Comparison of ENCODE assay signal across 8 cellular contexts in genomic region chr11:73236879-73237278, GRCh38. TPM values are rescaled to one million over a fixed set of nuclear protein-coding genes. Genes with fewer than 3 reads are reported as not detected.
A peak's percentile ranks its signal among the peaks of the same experiment; 100 is the strongest.
DNase-seq lines count a peak whose midpoint lies in the region; ATAC-seq, FAIRE-seq and TF ChIP-seq lines count a peak whose summit lies in the region.

No MANE protein-coding gene starts in this region.

- H3K36me3 Mint-ChIP-seq in naive thymus-derived CD4-positive, alpha-beta T cell, result no peaks in the 10 kb centered on the region

- H3K27ac Mint-ChIP-seq in naive thymus-derived CD4-positive, alpha-beta T cell, result no peak overlapping the region

- H3K79me2 ChIP-seq in endothelial cell of umbilical vein (ENCODE audit: control insufficient read depth, insufficient read depth, low read length), result no peaks in the 10 kb centered on the region

- TF ChIP-seq POLR2A in GM12891 (IDR thresholded peaks at IDR 0.05; ENCODE audit: low read depth, low read length) (no peak), endothelial cell of umbilical vein (IDR thresholded peaks at IDR 0.05; ENCODE audit: low read depth, low read length) (no peak)

- peak; percentile 30; the same call in 1 of the 3 replicates for ATAC-seq in RWPE2 (ENCODE audit: low read depth)
- ATAC-seq in naive thymus-derived CD4-positive, alpha-beta T cell, result peak; percentile 80
- ATAC-seq in GM19023 (IDR thresholded peaks at IDR 0.05; ENCODE audit: unreplicated experiment), result no peak

- TF ChIP-seq CTCF in AG09319 (IDR thresholded peaks at IDR 0.05; ENCODE audit: low read depth, low read length) (peak; percentile 54), RWPE2 (IDR thresholded peaks at IDR 0.05; ENCODE audit: poor library complexity, severe bottlenecking) (peak; percentile 49), endothelial cell of umbilical vein (IDR thresholded peaks at IDR 0.05; ENCODE audit: extremely low read depth in 1 of 2, insufficient read depth in 1 of 2, low read depth in 1 of 2, low read length in 2 of 2) (peak; percentile 65 to 81)

- H3K4me1 ChIP-seq in RWPE2 (ENCODE audit: insufficient read depth, poor library complexity, severe bottlenecking) (peaks cover 17% of the 10 kb centered on the region), endothelial cell of umbilical vein (ENCODE audit: control insufficient read depth, extremely low read depth, insufficient read depth, low read length) (peaks cover 7% of the 10 kb centered on the region)
- no peaks in the 10 kb centered on the region for H3K4me1 ChIP-seq in naive thymus-derived CD4-positive, alpha-beta T cell (ENCODE audit: control insufficient read depth in 2 of 2, insufficient read depth in 2 of 2, low read length in 2 of 2)

- H3K9me1 ChIP-seq in endothelial cell of umbilical vein (replicated peaks; ENCODE audit: control insufficient read depth, extremely low read depth, insufficient read depth, low read length), result no peaks in the 10 kb centered on the region

- no peak overlapping the region for H2AFZ ChIP-seq in endothelial cell of umbilical vein (ENCODE audit: low read depth, low read length)

- H3K27ac ChIP-seq in RWPE2 (ENCODE audit: poor library complexity, severe bottlenecking) (peak overlapping the region; percentile 8), endothelial cell of umbilical vein (ENCODE audit: insufficient read depth, low read depth, low read length) (no peak overlapping the region)
- no peak overlapping the region for H3K27ac ChIP-seq in naive thymus-derived CD4-positive, alpha-beta T cell (ENCODE audit: low read depth, low read length)

- POLR2A ChIA-PET in endothelial cell of umbilical vein (lab: Charles Lee), result no interaction called here
- POLR2A ChIA-PET in naive thymus-derived CD4-positive, alpha-beta T cell (lab: Charles Lee), result interaction anchor here (0.7 kb wide), 1 partner anchor 297 kb away, joined by 3 read pairs; no protein-coding TSS in a partner anchor

- peaks cover 0 to 4% (median 0%) of the 10 kb centered on the region in 7 donors for H3K4me1 Mint-ChIP-seq in naive thymus-derived CD4-positive, alpha-beta T cell

- H4K20me1 ChIP-seq in endothelial cell of umbilical vein (replicated peaks; ENCODE audit: control insufficient read depth, extremely low read depth, insufficient read depth, low read length), result no peaks in the 10 kb centered on the region

- H3K9ac ChIP-seq in endothelial cell of umbilical vein (replicated peaks; ENCODE audit: extremely low read depth, insufficient read depth, low read length), result no peak overlapping the region

- H3K9me3 ChIP-seq in RWPE2 (ENCODE audit: severe bottlenecking) (no peaks in the 10 kb centered on the region), endothelial cell of umbilical vein (replicated peaks; ENCODE audit: control insufficient read depth, insufficient read depth, low read length) (no peaks in the 10 kb centered on the region)
- H3K9me3 ChIP-seq in naive thymus-derived CD4-positive, alpha-beta T cell (ENCODE audit: control insufficient read depth in 2 of 3, low read length in 3 of 3), result no peaks in the 10 kb centered on the region

- FAIRE-seq in GM12891 (lab: Jason Lieb, UNC), result peak; percentile 79
- peak; percentile 81 for FAIRE-seq in endothelial cell of umbilical vein (lab: Jason Lieb, UNC)

- H3K4me3 ChIP-seq in RWPE2 (ENCODE audit: severe bottlenecking), result no peak overlapping the region
- H3K4me3 ChIP-seq in endothelial cell of umbilical vein (replicated peaks in 1 of 3; ENCODE audit: insufficient read depth in 1 of 3, low read depth in 1 of 3, low read length in 3 of 3), result no peak overlapping the region
- no peak overlapping the region for H3K4me3 ChIP-seq in naive thymus-derived CD4-positive, alpha-beta T cell (ENCODE audit: low read length)

- peaks cover 0 to 7% (median 0%) of the 10 kb centered on the region in 5 donors for H3K27me3 Mint-ChIP-seq in naive thymus-derived CD4-positive, alpha-beta T cell

- no peaks in the 10 kb centered on the region for H3K9me3 Mint-ChIP-seq in naive thymus-derived CD4-positive, alpha-beta T cell

- no peak for DNase-seq in AG09319 (ENCODE audit: extremely low read depth, low read depth)
- peak; percentile 72 for DNase-seq in GM12891 (ENCODE audit: insufficient read length, low spot score)
- peak; percentile 15 for DNase-seq in RWPE2 (ENCODE audit: low spot score)
- DNase-seq in endothelial cell of umbilical vein (ENCODE audit: low read depth, low spot score), result peak; percentile 61
- no peak for DNase-seq in naive thymus-derived CD4-positive, alpha-beta T cell
- DNase-seq in NCI-H1048 (lab: John Stamatoyannopoulos, UW), result no peak
- DNase-seq in COLO668 (lab: John Stamatoyannopoulos, UW; ENCODE audit: unreplicated experiment), result no peak

- intact Hi-C loops in endothelial cell of umbilical vein (cut with micrococcal nuclease), result loop anchor here (1.0 kb wide), 2 partner anchors 52 to 406 kb away; no protein-coding TSS in a partner anchor
- intact Hi-C loops in naive thymus-derived CD4-positive, alpha-beta T cell (cut with micrococcal nuclease), result no loop called here

- dilution Hi-C loops in endothelial cell of umbilical vein (cut with MboI; ENCODE audit: extremely low pct_ligation_motif_present, low sequenced_read_pairs), result no loop called here

- no peak overlapping the region for H3K4me3 Mint-ChIP-seq in naive thymus-derived CD4-positive, alpha-beta T cell

- CTCF ChIA-PET in endothelial cell of umbilical vein (lab: Charles Lee), result interaction anchor here (0.5 to 3.0 kb wide), 37 partner anchors 9 to 650 kb away, joined by 3 to 107 read pairs (median 5); partner anchors contain the start of gene FCHSD2
- CTCF ChIA-PET in naive thymus-derived CD4-positive, alpha-beta T cell (lab: Charles Lee), result no interaction called here

- no TSS peak for BruUV-seq in endothelial cell of umbilical vein (replicated peaks; lab: Mats Ljungman, UMichigan)

- no peak overlapping the region for H3K4me2 ChIP-seq in endothelial cell of umbilical vein (ENCODE audit: insufficient read depth, low read length)

- H3K36me3 ChIP-seq in RWPE2 (ENCODE audit: low read depth), result no peaks in the 10 kb centered on the region
- no peaks in the 10 kb centered on the region for H3K36me3 ChIP-seq in endothelial cell of umbilical vein (ENCODE audit: control insufficient read depth in 2 of 2, extremely low read depth in 1 of 2, insufficient read depth in 2 of 2, low read length in 2 of 2)
- no peaks in the 10 kb centered on the region for H3K36me3 ChIP-seq in naive thymus-derived CD4-positive, alpha-beta T cell (ENCODE audit: control insufficient read depth in 2 of 3, insufficient read depth in 3 of 3, low read length in 3 of 3)

- H3K27me3 ChIP-seq in RWPE2 (ENCODE audit: insufficient read depth, poor library complexity, severe bottlenecking), result no peaks in the 10 kb centered on the region
- no peaks in the 10 kb centered on the region for H3K27me3 ChIP-seq in endothelial cell of umbilical vein (ENCODE audit: control insufficient read depth in 2 of 2, insufficient read depth in 2 of 2, low read length in 2 of 2)
- H3K27me3 ChIP-seq in naive thymus-derived CD4-positive, alpha-beta T cell (ENCODE audit: control insufficient read depth in 2 of 2, insufficient read depth in 2 of 2, low read length in 2 of 2), result no peaks in the 10 kb centered on the region

TF ChIP-seq in GM12891, 5 proteins besides CTCF, POLR2A, EP300 and RAD21:
- no peak for TF ChIP-seq PAX5 (IDR thresholded peaks at IDR 0.05; ENCODE audit: insufficient read depth, low read length, severe bottlenecking)
- TF ChIP-seq TAF1 (IDR thresholded peaks at IDR 0.05; ENCODE audit: low read depth, low read length), result no peak
TF ChIP-seq in GM12891: peak in this region for 0.

TF ChIP-seq in endothelial cell of umbilical vein, 7 proteins besides CTCF, POLR2A, EP300 and RAD21:
- no peak for TF ChIP-seq JUN (IDR thresholded peaks at IDR 0.05; ENCODE audit: borderline replicate concordance, insufficient read depth, insufficient read length, low read depth)
TF ChIP-seq in endothelial cell of umbilical vein: peak in this region for 0.

RNA-seq across cellular contexts. Expression of gene P2RY2, which starts 18.8 kb away (rescaled TPM):
- polyA plus RNA-seq in GM12891 (2012; ENCODE audit: low read depth, missing spikeins), result 0.05 TPM
- total RNA-seq in endothelial cell of umbilical vein, result 4.4 and 5.6 TPM in 2 replicates
- polyA plus RNA-seq in endothelial cell of umbilical vein, result 4.8 and 4.9 TPM in 2 replicates
- 3.0 and 3.4 TPM in 2 replicates for polyA plus RNA-seq in endothelial cell of umbilical vein (2011; cell fraction: cytosol; rRNA removed)
- polyA plus RNA-seq in endothelial cell of umbilical vein (2011; cell fraction: nucleus; rRNA removed), result 1.9 and 3.0 TPM in 2 replicates
- polyA plus RNA-seq in endothelial cell of umbilical vein (2012), result 2.6 and 4.5 TPM in 2 replicates
- polyA minus RNA-seq in endothelial cell of umbilical vein, result 2.8 and 2.9 TPM in 2 replicates
- not detected for polyA minus RNA-seq in endothelial cell of umbilical vein (2011; cell fraction: cytosol; rRNA and poly(A)+ RNA removed)
- polyA minus RNA-seq in endothelial cell of umbilical vein (2011; cell fraction: nucleus; rRNA and poly(A)+ RNA removed), result 1.7 and 2.0 TPM in 2 replicates
- 1 to 10 TPM in 1 of 5 experiments, under 1 TPM in 1, not detected in 3; 0.90 to 5.3 TPM for total RNA-seq in naive thymus-derived CD4-positive, alpha-beta T cell
- polyA plus RNA-seq in naive thymus-derived CD4-positive, alpha-beta T cell, result not detected

RNA-seq across cellular contexts. Expression of gene P2RY6, which starts 35.3 kb away (rescaled TPM):
- polyA plus RNA-seq in GM12891 (2012; ENCODE audit: low read depth, missing spikeins), result 0.23 TPM
- 0.30 TPM in 1 of 2 replicates, not detected in the other for total RNA-seq in endothelial cell of umbilical vein
- 0.47 and 0.54 TPM in 2 replicates for polyA plus RNA-seq in endothelial cell of umbilical vein
- polyA plus RNA-seq in endothelial cell of umbilical vein (2011; cell fraction: cytosol; rRNA removed), result 0.34 and 0.40 TPM in 2 replicates
- polyA plus RNA-seq in endothelial cell of umbilical vein (2011; cell fraction: nucleus; rRNA removed), result 0.08 and 0.26 TPM in 2 replicates
- 0.27 and 0.31 TPM in 2 replicates for polyA plus RNA-seq in endothelial cell of umbilical vein (2012)
- polyA minus RNA-seq in endothelial cell of umbilical vein, result 0.13 and 0.24 TPM in 2 replicates
- polyA minus RNA-seq in endothelial cell of umbilical vein (2011; cell fraction: cytosol; rRNA and poly(A)+ RNA removed), result 3.1 TPM
- polyA minus RNA-seq in endothelial cell of umbilical vein (2011; cell fraction: nucleus; rRNA and poly(A)+ RNA removed), result 0.63 TPM in 1 of 2 replicates, not detected in the other
- 1 to 10 TPM in 1 of 5 experiments, under 1 TPM in 2, not detected in 2; 0.34 to 1.8 (median 0.92) TPM for total RNA-seq in naive thymus-derived CD4-positive, alpha-beta T cell
- not detected for polyA plus RNA-seq in naive thymus-derived CD4-positive, alpha-beta T cell

Comparison
In these comparisons a context has a peak if more than half of its experiments do, and no peak if none do; other contexts are left out.
1. DNase-seq: peak in GM12891 (single experiment), RWPE2 (single experiment) and endothelial cell of umbilical vein (single experiment); none in AG09319 (single experiment), naive thymus-derived CD4-positive, alpha-beta T cell (0 of 9), NCI-H1048 (single experiment) and COLO668 (single experiment).
2. Peak in every context shown above with its lines, with median percentiles within 50 percentile points of each other: CTCF ChIP-seq.